Comparison of ENCODE assay signal across 8 cellular contexts in the genomic region with DNA sequence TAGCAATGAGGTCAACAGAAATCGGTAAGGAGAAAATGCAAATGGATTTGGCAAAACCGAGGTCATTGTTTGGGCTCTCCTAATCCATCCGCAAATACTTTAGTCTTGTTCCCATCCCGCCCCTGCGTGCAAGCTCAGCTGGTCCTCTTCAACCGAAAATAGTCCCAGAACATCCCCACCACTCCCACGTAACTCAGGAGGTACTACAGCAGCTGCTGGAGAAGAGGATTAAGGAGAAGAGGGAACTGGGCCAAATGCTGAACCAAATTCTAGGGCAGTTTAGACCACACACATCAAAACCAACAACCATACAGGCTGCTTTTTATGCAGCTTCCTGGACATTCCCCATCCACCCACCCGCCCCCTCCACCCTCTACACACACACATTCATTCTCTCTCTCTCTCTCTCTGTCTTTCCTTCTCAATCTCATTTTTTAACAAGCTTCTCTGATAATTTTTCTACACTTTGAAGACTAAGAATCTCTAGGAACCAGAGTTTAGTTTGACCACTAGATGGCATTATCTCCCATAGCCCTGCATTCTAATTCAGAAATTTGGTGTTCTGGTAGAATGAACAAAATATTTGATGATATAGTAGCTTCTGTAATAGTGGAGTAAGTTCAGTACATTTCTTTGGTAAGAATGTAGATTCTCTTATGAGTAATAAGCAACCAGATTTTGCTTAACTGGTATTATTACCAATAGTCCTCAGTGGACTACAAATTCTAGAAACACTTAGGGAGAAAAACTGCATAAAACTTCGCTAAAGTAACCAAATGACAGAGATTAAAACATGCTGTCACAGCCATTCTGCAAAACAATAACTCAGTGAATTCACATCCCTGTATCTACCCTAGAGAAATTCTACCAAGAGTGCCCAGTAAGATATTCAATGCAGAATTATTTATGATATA. TPM values are rescaled to one million over a fixed set of nuclear protein-coding genes. Genes with fewer than 3 reads are reported as not detected.
DNase-seq lines count a peak whose midpoint lies in the region; ATAC-seq and TF ChIP-seq lines count a peak whose summit lies in the region.

No MANE protein-coding gene starts in this region.

- POLR2A ChIA-PET in activated CD4-positive, alpha-beta T cell treated with anti-CD3 and anti-CD28 coated beads, Interleukin-2, amount 10 ng/mL, durations not matched to agents 7 days and 5 days (lab: Charles Lee) = no interaction called here

- no peaks in the 10 kb centered on the region for H3K36me3 Mint-ChIP-seq in activated CD4-positive, alpha-beta T cell treated with anti-CD3 and anti-CD28 coated beads, Interleukin-2, amount 10 ng/mL, durations not matched to agents 7 days and 5 days (ENCODE audit: low read depth)

- DNase-seq in GDM1 (lab: John Stamatoyannopoulos, UW) (peak; percentile 10), KBM-7 (peak; percentile 57), fibroblast of villous mesenchyme (ENCODE audit: low read depth) (peak; percentile 94), ovary (peak; percentile 22 to 53 (median 37))
- DNase-seq in activated CD4-positive, alpha-beta T cell treated with anti-CD3 and anti-CD28 coated beads, Interleukin-2, amount 10 ng/mL, durations not matched to agents 7 days and 5 days = no peak

- peaks cover 20% of the 10 kb centered on the region for H3K27me3 Mint-ChIP-seq in activated CD4-positive, alpha-beta T cell treated with anti-CD3 and anti-CD28 coated beads, Interleukin-2, amount 10 ng/mL, durations not matched to agents 7 days and 5 days

- no peak overlapping the region for H3K27ac ChIP-seq in ovary

- TF ChIP-seq CTCF in fibroblast of villous mesenchyme (IDR thresholded peaks at IDR 0.05; ENCODE audit: insufficient read depth, low read depth, low read length) (peak; percentile 76), ovary (IDR thresholded peaks at IDR 0.05) (peak; percentile 23 to 41 (median 27))

- in situ Hi-C loops in KBM-7 (cut with MboI; ENCODE audit: low pct_unique_long_range_greater_than_20kb, low sequenced_read_pairs) = loop anchor here (25.0 kb wide), 1 partner anchor 409 kb away; a partner anchor contains a TSS

- WGBS in ovary, 3 donors = 7 to 11% (median 7%) methylated on average over 9 of the region's 9 CpGs

- no peak for TF ChIP-seq POLR2A in ovary (IDR thresholded peaks at IDR 0.05)

- H3K36me3 ChIP-seq in ovary = no peaks in the 10 kb centered on the region

- no peaks in the 10 kb centered on the region for H3K9me3 ChIP-seq in ovary

- no peaks in the 10 kb centered on the region for H3K4me1 ChIP-seq in ovary (ENCODE audit: insufficient read depth)

- H3K9me3 Mint-ChIP-seq in activated CD4-positive, alpha-beta T cell treated with anti-CD3 and anti-CD28 coated beads, Interleukin-2, amount 10 ng/mL, durations not matched to agents 7 days and 5 days = no peaks in the 10 kb centered on the region

- TF ChIP-seq EP300 in ovary (IDR thresholded peaks at IDR 0.05) = no peak

- no peak overlapping the region for H3K4me3 Mint-ChIP-seq in activated CD4-positive, alpha-beta T cell treated with anti-CD3 and anti-CD28 coated beads, Interleukin-2, amount 10 ng/mL, durations not matched to agents 7 days and 5 days

- H3K4me1 Mint-ChIP-seq in activated CD4-positive, alpha-beta T cell treated with anti-CD3 and anti-CD28 coated beads, Interleukin-2, amount 10 ng/mL, durations not matched to agents 7 days and 5 days = no peaks in the 10 kb centered on the region

- no peak overlapping the region for H3K27ac Mint-ChIP-seq in activated CD4-positive, alpha-beta T cell treated with anti-CD3 and anti-CD28 coated beads, Interleukin-2, amount 10 ng/mL, durations not matched to agents 7 days and 5 days

- CTCF ChIA-PET in activated CD4-positive, alpha-beta T cell treated with anti-CD3 and anti-CD28 coated beads, Interleukin-2, amount 10 ng/mL, durations not matched to agents 7 days and 5 days (lab: Charles Lee) = interaction anchor here (1.8 to 4.3 kb wide), 5 partner anchors 10 to 415 kb away, joined by 4 to 27 read pairs (median 6); a partner anchor contains a TSS

- H3K4me3 ChIP-seq in fibroblast of villous mesenchyme (ENCODE audit: low read depth, low read length) (peak overlapping the region; percentile 26), ovary (no peak overlapping the region)

- no peaks in the 10 kb centered on the region for H3K27me3 ChIP-seq in ovary

- intact Hi-C loops in ovary (cut with DNase I) = loop anchor here in 3 of 4 donors (5.0 to 10.0 kb wide), 5 partner anchors 112 to 422 kb away; a partner anchor contains a TSS

- ATAC-seq in SK-N-SH treated with all-trans-retinoic acid at 6 μM for 48 hours = peak; percentile 36
- no peak for ATAC-seq in GM19397 (IDR thresholded peaks at IDR 0.05; ENCODE audit: unreplicated experiment)
- ATAC-seq in GM19023 (IDR thresholded peaks at IDR 0.05; ENCODE audit: unreplicated experiment) = no peak

TF ChIP-seq in SK-N-SH treated with all-trans-retinoic acid at 6 μM for 48 hours, 23 proteins besides CTCF, POLR2A, EP300 and RAD21 (continues in another document):
- TF ChIP-seq, protein P1, sequence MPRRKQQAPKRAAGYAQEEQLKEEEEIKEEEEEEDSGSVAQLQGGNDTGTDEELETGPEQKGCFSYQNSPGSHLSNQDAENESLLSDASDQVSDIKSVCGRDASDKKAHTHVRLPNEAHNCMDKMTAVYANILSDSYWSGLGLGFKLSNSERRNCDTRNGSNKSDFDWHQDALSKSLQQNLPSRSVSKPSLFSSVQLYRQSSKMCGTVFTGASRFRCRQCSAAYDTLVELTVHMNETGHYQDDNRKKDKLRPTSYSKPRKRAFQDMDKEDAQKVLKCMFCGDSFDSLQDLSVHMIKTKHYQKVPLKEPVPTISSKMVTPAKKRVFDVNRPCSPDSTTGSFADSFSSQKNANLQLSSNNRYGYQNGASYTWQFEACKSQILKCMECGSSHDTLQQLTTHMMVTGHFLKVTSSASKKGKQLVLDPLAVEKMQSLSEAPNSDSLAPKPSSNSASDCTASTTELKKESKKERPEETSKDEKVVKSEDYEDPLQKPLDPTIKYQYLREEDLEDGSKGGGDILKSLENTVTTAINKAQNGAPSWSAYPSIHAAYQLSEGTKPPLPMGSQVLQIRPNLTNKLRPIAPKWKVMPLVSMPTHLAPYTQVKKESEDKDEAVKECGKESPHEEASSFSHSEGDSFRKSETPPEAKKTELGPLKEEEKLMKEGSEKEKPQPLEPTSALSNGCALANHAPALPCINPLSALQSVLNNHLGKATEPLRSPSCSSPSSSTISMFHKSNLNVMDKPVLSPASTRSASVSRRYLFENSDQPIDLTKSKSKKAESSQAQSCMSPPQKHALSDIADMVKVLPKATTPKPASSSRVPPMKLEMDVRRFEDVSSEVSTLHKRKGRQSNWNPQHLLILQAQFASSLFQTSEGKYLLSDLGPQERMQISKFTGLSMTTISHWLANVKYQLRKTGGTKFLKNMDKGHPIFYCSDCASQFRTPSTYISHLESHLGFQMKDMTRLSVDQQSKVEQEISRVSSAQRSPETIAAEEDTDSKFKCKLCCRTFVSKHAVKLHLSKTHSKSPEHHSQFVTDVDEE (CRISPR knock-in tag; IDR thresholded peaks at IDR 0.05) = no peak
- TF ChIP-seq TCF4 (CRISPR knock-in tag; IDR thresholded peaks at IDR 0.05; ENCODE audit: borderline replicate concordance) (no peak), ZFP3 (CRISPR knock-in tag; IDR thresholded peaks at IDR 0.05) (no peak), ESRRG (CRISPR knock-in tag; IDR thresholded peaks at IDR 0.05) (no peak), ZNF70 (CRISPR knock-in tag; IDR thresholded peaks at IDR 0.05) (no peak), RARB (CRISPR knock-in tag; IDR thresholded peaks at IDR 0.05) (no peak), GLIS3 (CRISPR knock-in tag; IDR thresholded peaks at IDR 0.05) (no peak)
- TF ChIP-seq, protein P2, sequence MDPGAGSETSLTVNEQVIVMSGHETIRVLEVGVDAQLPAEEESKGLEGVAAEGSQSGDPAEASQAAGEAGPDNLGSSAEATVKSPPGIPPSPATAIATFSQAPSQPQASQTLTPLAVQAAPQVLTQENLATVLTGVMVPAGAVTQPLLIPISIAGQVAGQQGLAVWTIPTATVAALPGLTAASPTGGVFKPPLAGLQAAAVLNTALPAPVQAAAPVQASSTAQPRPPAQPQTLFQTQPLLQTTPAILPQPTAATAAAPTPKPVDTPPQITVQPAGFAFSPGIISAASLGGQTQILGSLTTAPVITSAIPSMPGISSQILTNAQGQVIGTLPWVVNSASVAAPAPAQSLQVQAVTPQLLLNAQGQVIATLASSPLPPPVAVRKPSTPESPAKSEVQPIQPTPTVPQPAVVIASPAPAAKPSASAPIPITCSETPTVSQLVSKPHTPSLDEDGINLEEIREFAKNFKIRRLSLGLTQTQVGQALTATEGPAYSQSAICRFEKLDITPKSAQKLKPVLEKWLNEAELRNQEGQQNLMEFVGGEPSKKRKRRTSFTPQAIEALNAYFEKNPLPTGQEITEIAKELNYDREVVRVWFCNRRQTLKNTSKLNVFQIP (CRISPR knock-in tag; IDR thresholded peaks at IDR 0.05; ENCODE audit: borderline replicate concordance, low read depth) = no peak
- TF ChIP-seq, protein P3, sequence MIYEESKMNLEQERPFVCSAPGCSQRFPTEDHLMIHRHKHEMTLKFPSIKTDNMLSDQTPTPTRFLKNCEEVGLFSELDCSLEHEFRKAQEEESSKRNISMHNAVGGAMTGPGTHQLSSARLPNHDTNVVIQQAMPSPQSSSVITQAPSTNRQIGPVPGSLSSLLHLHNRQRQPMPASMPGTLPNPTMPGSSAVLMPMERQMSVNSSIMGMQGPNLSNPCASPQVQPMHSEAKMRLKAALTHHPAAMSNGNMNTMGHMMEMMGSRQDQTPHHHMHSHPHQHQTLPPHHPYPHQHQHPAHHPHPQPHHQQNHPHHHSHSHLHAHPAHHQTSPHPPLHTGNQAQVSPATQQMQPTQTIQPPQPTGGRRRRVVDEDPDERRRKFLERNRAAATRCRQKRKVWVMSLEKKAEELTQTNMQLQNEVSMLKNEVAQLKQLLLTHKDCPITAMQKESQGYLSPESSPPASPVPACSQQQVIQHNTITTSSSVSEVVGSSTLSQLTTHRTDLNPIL (CRISPR knock-in tag; IDR thresholded peaks at IDR 0.05; ENCODE audit: low read depth) = no peak

RNA-seq across cellular contexts. Expression of a gene that starts 52.1 kb away (rescaled TPM):
- total RNA-seq in fibroblast of villous mesenchyme = 11.0 and 13.4 TPM in 2 replicates
- 1 to 10 TPM; 1.3 to 3.2 (median 2.1) TPM for total RNA-seq in ovary
- 1 to 10 TPM; 2.2 to 5.2 TPM for polyA plus RNA-seq in ovary
- total RNA-seq in activated CD4-positive, alpha-beta T cell treated with anti-CD3 and anti-CD28 coated beads, Interleukin-2, amount 10 ng/mL, durations not matched to agents 7 days and 5 days = not detected
